ENCODE assay signal across 28 cellular contexts in the genomic region with DNA sequence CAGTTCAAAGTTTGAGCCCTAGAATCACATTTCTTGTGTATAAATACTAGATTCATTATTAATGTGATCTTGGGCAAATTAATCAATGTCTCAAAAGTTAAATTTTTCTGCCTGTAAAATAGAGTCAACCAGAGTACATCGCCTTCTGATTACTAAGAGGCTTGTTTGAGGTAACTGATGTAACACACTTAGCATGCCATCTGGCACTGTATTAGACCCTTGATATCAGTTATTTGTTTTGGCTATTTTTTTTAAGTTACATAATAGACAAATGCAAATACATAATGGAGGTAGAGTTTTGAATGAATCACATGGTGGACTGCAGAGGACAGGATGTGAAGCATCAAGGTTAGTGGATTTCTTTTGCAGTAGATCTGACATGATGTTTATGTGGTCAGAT.
"Had no signal": no experiment of that assay in that cellular context is flagged by ENCODE, and none has a peak within 500 bp of the region (broad histone marks: within the 10 kb centered on the region; RNA-seq: fewer than 3 reads in every experiment).

No MANE protein-coding gene starts in this region.

- DNase-seq: activated CD4-positive, alpha-beta T cell treated with anti-CD3 and anti-CD28 coated beads for 1 hour; activated CD4-positive, alpha-beta T cell treated with anti-CD3 and anti-CD28 coated beads for 48 hours; activated CD4-positive, CD25-positive, alpha-beta regulatory T cell; activated CD8-positive, alpha-beta T cell treated with anti-CD3 and anti-CD28 coated beads for 36 hours; activated gamma-delta T cell; activated naive CD4-positive, alpha-beta T cell treated with Interleukin-2 at 50 U/mL for 16 hours; activated naive CD8-positive, alpha-beta T cell treated with anti-CD3 and anti-CD28 coated beads, Interleukin-2, amount 10 ng/mL, durations not matched to agents 7 days and 5 days; activated T-cell treated with anti-CD3 and anti-CD28 coated beads, Interleukin-2, amount 50 U/mL, for 24 hours; amygdala; central memory CD4-positive, alpha-beta T cell; Karpas-422; NCI-H1105 treated with DMSO at 0.1 percent for 48 hours; NCI-H1436; NCI-H1694; NCI-H1930; NCI-H2081 treated with DMSO at 0.1 percent for 48 hours; NCI-H510A; NCI-H526; NCI-H748 treated with DMSO at 0.1 percent for 48 hours; NK-92 treated with Interleukin-12 subunit alpha and Interleukin-12 subunit beta, amount 100 ng/mL, for 24 hours; PC-9; T1000; WERI-Rb-1 had no signal

- H3K27ac Mint-ChIP-seq: activated CD8-positive, alpha-beta T cell treated with anti-CD3 and anti-CD28 coated beads for 36 hours; activated naive CD4-positive, alpha-beta T cell treated with anti-CD3 and anti-CD28 coated beads, Interleukin-2, amount 50 U/mL, for 24 hours; activated naive CD8-positive, alpha-beta T cell treated with anti-CD3 and anti-CD28 coated beads, Interleukin-2, amount 10 ng/mL, durations not matched to agents 7 days and 5 days; activated T-cell treated with anti-CD3 and anti-CD28 coated beads, Interleukin-2, amount 50 U/mL, for 24 hours; activated T-helper 2 cell treated with anti-CD3 and anti-CD28 coated beads, Interferon-gamma antibody, Interleukin-2, Interleukin-4, amounts not matched to agents 10 μg/mL and 5 μg/mL and 100 μg/mL, durations not matched to agents 14 hours and 24 hours and 36 hours; brain had no signal

- H3K4me3 ChIP-seq: PC-9 had no signal

- H2AFZ ChIP-seq: PC-9 had no signal

- FAIRE-seq: RCC 7860 had no signal

- H3K27me3 Mint-ChIP-seq: activated CD8-positive, alpha-beta T cell treated with anti-CD3 and anti-CD28 coated beads for 36 hours; activated naive CD4-positive, alpha-beta T cell treated with anti-CD3 and anti-CD28 coated beads, Interleukin-2, amount 50 U/mL, for 24 hours; activated naive CD8-positive, alpha-beta T cell treated with anti-CD3 and anti-CD28 coated beads, Interleukin-2, amount 10 ng/mL, durations not matched to agents 7 days and 5 days; activated T-cell treated with anti-CD3 and anti-CD28 coated beads, Interleukin-2, amount 50 U/mL, for 24 hours; brain had no signal

- H3K36me3 ChIP-seq: WERI-Rb-1 had no signal

- H3K36me3 Mint-ChIP-seq: activated naive CD4-positive, alpha-beta T cell treated with anti-CD3 and anti-CD28 coated beads, Interleukin-2, amount 50 U/mL, for 24 hours; activated naive CD8-positive, alpha-beta T cell treated with anti-CD3 and anti-CD28 coated beads, Interleukin-2, amount 10 ng/mL, durations not matched to agents 7 days and 5 days; brain had no signal

- H3K9me3 Mint-ChIP-seq: activated CD8-positive, alpha-beta T cell treated with anti-CD3 and anti-CD28 coated beads for 36 hours; activated naive CD4-positive, alpha-beta T cell treated with anti-CD3 and anti-CD28 coated beads, Interleukin-2, amount 50 U/mL, for 24 hours; activated naive CD8-positive, alpha-beta T cell treated with anti-CD3 and anti-CD28 coated beads, Interleukin-2, amount 10 ng/mL, durations not matched to agents 7 days and 5 days; activated T-cell treated with anti-CD3 and anti-CD28 coated beads, Interleukin-2, amount 50 U/mL, for 24 hours; activated T-helper 2 cell treated with anti-CD3 and anti-CD28 coated beads, Interferon-gamma antibody, Interleukin-2, Interleukin-4, amounts not matched to agents 10 μg/mL and 5 μg/mL and 100 μg/mL, durations not matched to agents 14 hours and 24 hours and 36 hours had no signal

- H3K4me3 Mint-ChIP-seq: activated CD8-positive, alpha-beta T cell treated with anti-CD3 and anti-CD28 coated beads for 36 hours; activated naive CD4-positive, alpha-beta T cell treated with anti-CD3 and anti-CD28 coated beads, Interleukin-2, amount 50 U/mL, for 24 hours; activated naive CD8-positive, alpha-beta T cell treated with anti-CD3 and anti-CD28 coated beads, Interleukin-2, amount 10 ng/mL, durations not matched to agents 7 days and 5 days; activated T-cell treated with anti-CD3 and anti-CD28 coated beads, Interleukin-2, amount 50 U/mL, for 24 hours; brain had no signal

- H3K27ac ChIP-seq: PC-9, RWPE1, WERI-Rb-1 had no signal

- H3K4me1 Mint-ChIP-seq: activated naive CD4-positive, alpha-beta T cell treated with anti-CD3 and anti-CD28 coated beads, Interleukin-2, amount 50 U/mL, for 24 hours; activated naive CD8-positive, alpha-beta T cell treated with anti-CD3 and anti-CD28 coated beads, Interleukin-2, amount 10 ng/mL, durations not matched to agents 7 days and 5 days; brain had no signal

- H3K4me2 ChIP-seq: PC-9 had no signal
